ENCODE assay signal across 31 cellular contexts in the genomic region with DNA sequence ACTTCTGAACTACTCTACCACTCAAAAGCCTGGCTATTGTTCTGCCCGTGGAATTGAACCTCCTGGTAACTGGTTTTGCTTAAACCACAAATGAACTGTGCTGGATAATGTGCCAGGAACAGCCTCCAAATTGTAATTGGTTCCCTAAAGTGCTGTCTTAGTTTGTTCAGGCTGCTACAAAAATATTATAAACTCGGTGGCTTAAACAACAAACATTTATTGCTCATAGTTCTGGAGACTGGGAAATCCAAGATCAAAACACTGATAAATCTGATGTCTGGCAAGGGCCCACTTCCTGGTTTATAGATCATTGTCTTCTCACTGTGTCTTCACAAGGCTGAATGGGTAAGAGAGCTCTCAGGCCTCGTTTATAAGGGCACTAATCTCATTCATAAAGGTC.
DNase-seq lines count a peak whose midpoint lies in the region; ATAC-seq and TF ChIP-seq lines count a peak whose summit lies in the region.
"Had no signal": no experiment of that assay in that cellular context is flagged by ENCODE, and none has a peak within 500 bp of the region (broad histone marks: within the 10 kb centered on the region; RNA-seq: fewer than 3 reads in every experiment).

No MANE protein-coding gene starts in this region.

- no peaks in the 10 kb centered on the region for H3K27me3 ChIP-seq in prostate gland (replicated peaks; ENCODE audit: insufficient read depth)
- H3K27me3 ChIP-seq: esophagus squamous epithelium, gastroesophageal sphincter, neutrophil, SJCRH30, tibial artery had no signal

- H3K4me1 ChIP-seq in prostate gland (replicated peaks), result no peaks in the 10 kb centered on the region
- H3K4me1 ChIP-seq: esophagus squamous epithelium, HAP-1, psoas muscle, SJCRH30 had no signal

- 20% methylated on average over 3 of the region's 3 CpGs for WGBS in prostate gland

- no peaks in the 10 kb centered on the region for H3K36me3 ChIP-seq in prostate gland
- H3K36me3 ChIP-seq: esophagus squamous epithelium, gastroesophageal sphincter, HAP-1, left ventricle myocardium inferior, neutrophil, SJCRH30, tibial artery had no signal

- ATAC-seq in HG02970 (IDR thresholded peaks at IDR 0.05; ENCODE audit: low FRiP score, unreplicated experiment), result no peak
- ATAC-seq: gastroesophageal sphincter; psoas muscle; stimulated activated naive CD8-positive, alpha-beta T cell treated with anti-CD3 and anti-CD28 coated beads, Interleukin-15, amount 100 ng/mL, for 72 hours had no signal

- no peak for TF ChIP-seq POLR2A in prostate gland (IDR thresholded peaks at IDR 0.05)

- DNase-seq in DMS153 treated with DMSO at 0.1 percent for 48 hours (lab: John Stamatoyannopoulos, UW; ENCODE audit: unreplicated experiment) (peak; percentile 4), DMS153 (lab: John Stamatoyannopoulos, UW) (no peak), NCI-H2029 (lab: John Stamatoyannopoulos, UW) (peak; percentile 1), astrocyte of the hippocampus (ENCODE audit: low read depth, low spot score) (peak; percentile 22), prostate gland (ENCODE audit: low spot score) (peak; percentile 6), DMS53 treated with DMSO at 0.1 percent for 48 hours (lab: John Stamatoyannopoulos, UW; ENCODE audit: unreplicated experiment) (no peak)
- no peak for DNase-seq in activated CD4-positive, alpha-beta T cell treated with anti-CD3 and anti-CD28 coated beads, Interleukin-2, amount 50 U/mL, for 4 hours
- DNase-seq: activated CD4-positive, alpha-beta memory T cell treated with anti-CD3 and anti-CD28 coated beads for 36 hours; AML-193; caudate nucleus; CD8-positive, alpha-beta memory T cell; DMS53; esophagus squamous epithelium; hypothalamus; left ventricle myocardium inferior; MV-4-11; naive B cell; NCI-H146; NCI-H2171 treated with DMSO at 0.1 percent for 48 hours; NCI-H524; PC-9; psoas muscle; SJCRH30; stimulated activated naive CD8-positive, alpha-beta T cell treated with anti-CD3 and anti-CD28 coated beads, Interleukin-15, amount 100 ng/mL, for 72 hours; tibial artery had no signal

- intact Hi-C loops in prostate gland (cut with DNase I), result no loop called here

- no peaks in the 10 kb centered on the region for H3K9me3 ChIP-seq in prostate gland
- H3K9me3 ChIP-seq: esophagus squamous epithelium, gastroesophageal sphincter, HAP-1, left ventricle myocardium inferior, neutrophil, psoas muscle, SJCRH30, tibial artery had no signal

- no peak overlapping the region for H3K27ac ChIP-seq in prostate gland
- H3K27ac ChIP-seq: 22Rv1, esophagus squamous epithelium, gastroesophageal sphincter, KMS-11, left ventricle myocardium inferior, neutrophil, PC-9, psoas muscle, SJCRH30, tibial artery had no signal

- no peak overlapping the region for H3K4me3 ChIP-seq in prostate gland
- H3K4me3 ChIP-seq: esophagus squamous epithelium, gastroesophageal sphincter, HAP-1, left ventricle myocardium inferior, PC-9, psoas muscle, SJCRH30, tibial artery had no signal

- no peak for TF ChIP-seq CTCF in prostate gland (IDR thresholded peaks at IDR 0.05)

Comparison
In these comparisons a context has a peak if more than half of its experiments do, and no peak if none do; other contexts are left out.
1. DNase-seq: peak in DMS153 treated with DMSO at 0.1 percent for 48 hours (single experiment), NCI-H2029 (single experiment), astrocyte of the hippocampus (single experiment) and prostate gland (single experiment); none in DMS153 (single experiment), DMS53 treated with DMSO at 0.1 percent for 48 hours (single experiment) and activated CD4-positive, alpha-beta T cell treated with anti-CD3 and anti-CD28 coated beads, Interleukin-2, amount 50 U/mL, for 4 hours (0 of 2).